12 cellular contexts compared by ENCODE assay signal in the genomic region with DNA sequence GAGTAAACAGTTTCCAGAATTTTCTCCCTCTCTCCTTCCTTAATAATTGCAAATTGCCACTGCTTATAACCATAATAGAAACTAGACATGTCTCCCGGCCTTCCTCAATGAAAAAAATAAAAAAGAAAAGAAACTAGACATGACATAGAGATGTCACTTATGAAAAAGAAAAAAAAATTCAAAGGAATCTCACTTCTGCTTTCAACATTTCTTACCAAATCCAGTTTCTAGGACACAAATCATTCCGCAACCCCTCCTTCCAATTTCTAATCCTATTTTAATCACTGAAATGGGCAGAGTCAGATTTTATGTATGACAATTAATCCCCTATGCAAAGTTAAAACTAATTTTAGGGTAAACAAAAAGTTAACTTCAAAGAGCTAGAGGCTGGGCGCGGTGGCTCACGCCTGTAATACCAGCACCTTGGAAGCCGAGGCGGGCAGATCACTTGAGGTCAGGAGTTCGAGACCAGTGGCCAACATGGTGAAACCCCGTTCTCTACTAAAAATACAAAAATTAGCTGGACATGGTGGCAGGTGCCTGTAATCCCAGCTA. TPM values are rescaled to one million over a fixed set of nuclear protein-coding genes. Genes with fewer than 3 reads are reported as not detected.
A peak's percentile ranks its signal among the peaks of the same experiment; 100 is the strongest.
DNase-seq lines count a peak whose midpoint lies in the region; ATAC-seq, FAIRE-seq and TF ChIP-seq lines count a peak whose summit lies in the region.
"Had no signal": no experiment of that assay in that cellular context is flagged by ENCODE, and none has a peak within 500 bp of the region (broad histone marks: within the 10 kb centered on the region; RNA-seq: fewer than 3 reads in every experiment).

No MANE protein-coding gene starts in this region.

- TF ChIP-seq CTCF in activated B cell treated with CpG ODN at 0.5 μM for 24 hours (IDR thresholded peaks at IDR 0.05) (no peak), mucosa of descending colon (IDR thresholded peaks at IDR 0.05) (no peak)

- no peaks in the 10 kb centered on the region for H3K4me1 ChIP-seq in mucosa of descending colon (ENCODE audit: low read depth)
- peaks cover 3% of the 10 kb centered on the region for H3K4me1 ChIP-seq in mesendoderm (ENCODE audit: control insufficient read depth, low read depth, low read length)
- H3K4me1 ChIP-seq: BLaER1, breast epithelium had no signal

- H2BK15ac ChIP-seq in mesendoderm (replicated peaks; ENCODE audit: low read depth): no peak overlapping the region

- H3K79me1 ChIP-seq in mesendoderm (ENCODE audit: low read length): no peaks in the 10 kb centered on the region

- no peaks in the 10 kb centered on the region for H3K9me3 ChIP-seq in mucosa of descending colon
- H3K9me3 ChIP-seq: BLaER1, breast epithelium, right lobe of liver had no signal

- no peak overlapping the region for H2BK5ac ChIP-seq in mesendoderm (ENCODE audit: low read length)

- no peaks in the 10 kb centered on the region for H3K27me3 Mint-ChIP-seq in activated B cell treated with CpG ODN at 0.5 μM for 24 hours

- CTCF ChIA-PET in activated B cell treated with CpG ODN at 0.5 μM for 24 hours (lab: Charles Lee): no interaction called here

- peak overlapping the region; percentile 25 for H3K4me3 Mint-ChIP-seq in activated B cell treated with CpG ODN at 0.5 μM for 24 hours

- DNase-seq in GM12891 (ENCODE audit: insufficient read length, low spot score) (no peak), activated B cell treated with CpG ODN at 0.5 μM for 24 hours (no peak), mucosa of descending colon (no peak), mesendoderm (no peak)
- no peak for DNase-seq in activated CD4-positive, alpha-beta T cell treated with anti-CD3 and anti-CD28 coated beads for 48 hours
- DNase-seq: NCI-H2081 treated with DMSO at 0.1 percent for 48 hours, right lobe of liver had no signal

- no peak overlapping the region for H2BK120ac ChIP-seq in mesendoderm (ENCODE audit: low read depth, low read length)

- peaks cover 13% of the 10 kb centered on the region for H3K4me1 Mint-ChIP-seq in activated B cell treated with CpG ODN at 0.5 μM for 24 hours

- H4K8ac ChIP-seq in mesendoderm (ENCODE audit: low read depth, low read length): no peak overlapping the region

- H3K4me3 ChIP-seq in mucosa of descending colon (no peak overlapping the region), mesendoderm (ENCODE audit: low read length) (no peak overlapping the region)
- H3K4me3 ChIP-seq: BLaER1, breast epithelium, right lobe of liver had no signal

- no peak overlapping the region for H3K4me2 ChIP-seq in mesendoderm (ENCODE audit: low read length)
- H3K4me2 ChIP-seq: BLaER1 had no signal

- H3K27me3 ChIP-seq in mesendoderm (ENCODE audit: insufficient read depth, low read length, poor library complexity): no peaks in the 10 kb centered on the region
- H3K27me3 ChIP-seq: BLaER1, breast epithelium, right lobe of liver had no signal

- POLR2A ChIA-PET in activated B cell treated with CpG ODN at 0.5 μM for 24 hours (lab: Charles Lee): interaction anchor here (1.1 to 2.1 kb wide), 2 partner anchors 25 to 37 kb away, joined by 4 to 8 read pairs; no protein-coding TSS in a partner anchor

- H3K27ac ChIP-seq in mesendoderm (ENCODE audit: low read depth, low read length): no peak overlapping the region
- H3K27ac ChIP-seq: BLaER1, breast epithelium had no signal

- no peak overlapping the region for H3K4ac ChIP-seq in mesendoderm (ENCODE audit: low read depth, low read length)

- intact Hi-C loops in activated B cell treated with CpG ODN at 0.5 μM for 24 hours (cut with micrococcal nuclease): loop anchor here (1.0 kb wide), 2 partner anchors 19 to 40 kb away; partner anchors contain the start of gene EEF1A1
- intact Hi-C loops in mucosa of descending colon (cut with DNase I, micrococcal nuclease): no loop called here

- peak; percentile 65 for ATAC-seq in GM19455 (IDR thresholded peaks at IDR 0.05; ENCODE audit: unreplicated experiment)
- peak; percentile 58 for ATAC-seq in HG03064 (IDR thresholded peaks at IDR 0.05; ENCODE audit: low read depth, unreplicated experiment)
- ATAC-seq in activated B cell treated with CpG ODN at 0.5 μM for 24 hours (ENCODE audit: low read depth): peak; percentile 45
- ATAC-seq in mucosa of descending colon: no peak
- ATAC-seq in HG03097 (IDR thresholded peaks at IDR 0.05; ENCODE audit: low FRiP score, unreplicated experiment): no peak

- no peak overlapping the region for H4K5ac ChIP-seq in mesendoderm (ENCODE audit: low read length)

- no peak overlapping the region for H2AK5ac ChIP-seq in mesendoderm (ENCODE audit: low read length)

- no peak for FAIRE-seq in GM12891 (lab: Jason Lieb, UNC)

- no peak overlapping the region for H3K23ac ChIP-seq in mesendoderm (ENCODE audit: low read length)

- no peaks in the 10 kb centered on the region for H3K79me2 ChIP-seq in mesendoderm (ENCODE audit: control insufficient read depth, insufficient read depth, low read length)

- 100% methylated on average over 1 of the region's 9 CpGs for WGBS in mesendoderm (ENCODE audit: extremely low coverage, insufficient coverage, low lambda C conversion rate)

- no peak overlapping the region for H3K56ac ChIP-seq in mesendoderm (ENCODE audit: low read length)

- H3K9ac ChIP-seq in mesendoderm (ENCODE audit: low read length): no peak overlapping the region
- H3K9ac ChIP-seq: BLaER1 had no signal

- peak overlapping the region; percentile 38 for H3K27ac Mint-ChIP-seq in activated B cell treated with CpG ODN at 0.5 μM for 24 hours

- H3K36me3 Mint-ChIP-seq in activated B cell treated with CpG ODN at 0.5 μM for 24 hours (ENCODE audit: low read depth): no peaks in the 10 kb centered on the region

- no peak for TF ChIP-seq POLR2A in GM12891 (IDR thresholded peaks at IDR 0.05; ENCODE audit: low read depth, low read length)

- H3K18ac ChIP-seq in mesendoderm (ENCODE audit: low read length): no peak overlapping the region

- no peaks in the 10 kb centered on the region for H3K9me3 Mint-ChIP-seq in activated B cell treated with CpG ODN at 0.5 μM for 24 hours

- H3K36me3 ChIP-seq in mucosa of descending colon (ENCODE audit: low read depth): no peaks in the 10 kb centered on the region
- no peaks in the 10 kb centered on the region for H3K36me3 ChIP-seq in mesendoderm (ENCODE audit: control insufficient read depth, insufficient read depth, low read length)
- H3K36me3 ChIP-seq: BLaER1, breast epithelium, right lobe of liver had no signal

TF ChIP-seq in GM12891, 5 proteins besides CTCF, POLR2A, EP300 and RAD21:
- TF ChIP-seq POU2F2 (IDR thresholded peaks at IDR 0.05; ENCODE audit: low read depth, low read length) (no peak), PAX5 (IDR thresholded peaks at IDR 0.05; ENCODE audit: insufficient read depth, low read length, severe bottlenecking) (no peak), TAF1 (IDR thresholded peaks at IDR 0.05; ENCODE audit: low read depth, low read length) (no peak), SPI1 (IDR thresholded peaks at IDR 0.05; ENCODE audit: low read depth, low read length) (peak; percentile 90), POLR2AphosphoS5 (IDR thresholded peaks at IDR 0.05; ENCODE audit: low read depth, low read length) (no peak)

RNA-seq across cellular contexts. Expression of gene EEF1A1, which starts 40.1 kb away (rescaled TPM):
- 18,401 TPM for polyA plus RNA-seq in GM12891 (2012; ENCODE audit: low read depth, missing spikeins)
- total RNA-seq in activated B cell treated with CpG ODN at 0.5 μM for 24 hours (19,962 and 22,096 TPM in 2 replicates), mucosa of descending colon (1,000 to 10,000 TPM; 6,833 to 8,492 (median 7,090) TPM)
- 13,473 TPM for polyA plus RNA-seq in mesendoderm (2013, experiment 1 of 2)
- polyA plus RNA-seq in mesendoderm (2013, experiment 2 of 2): 13,556 TPM

Comparison
In these comparisons a context has a peak if more than half of its experiments do, and no peak if none do; other contexts are left out.
1. ATAC-seq: peak in GM19455 (single experiment), HG03064 (single experiment) and activated B cell treated with CpG ODN at 0.5 μM for 24 hours (single experiment); none in mucosa of descending colon (single experiment) and HG03097 (single experiment).